In the genomic region with DNA sequence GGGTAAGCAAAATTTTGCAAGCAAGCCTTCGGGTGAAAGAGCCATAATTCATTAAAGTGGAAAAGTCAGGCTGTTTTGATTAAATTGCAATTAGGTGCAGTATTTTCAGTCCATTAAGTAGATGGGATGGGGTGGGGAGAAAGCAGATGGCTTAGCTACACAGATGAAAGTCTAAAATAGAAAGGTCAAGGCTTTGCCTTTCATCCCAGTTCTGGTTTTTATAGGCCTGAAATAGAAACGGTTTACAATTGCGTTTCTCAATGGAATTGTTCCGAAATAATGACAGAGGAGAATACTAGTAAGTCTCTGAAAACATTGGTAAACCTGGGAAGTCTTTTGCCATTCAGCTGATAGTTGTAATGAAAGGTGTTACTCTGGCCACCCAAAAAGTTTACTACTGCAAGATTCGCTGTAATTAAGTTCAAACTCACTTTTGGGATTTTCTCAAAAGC, we compare ENCODE assay signal across 10 cellular contexts. TPM values are rescaled to one million over a fixed set of nuclear protein-coding genes. Genes with fewer than 3 reads are reported as not detected.
DNase-seq lines count a peak whose midpoint lies in the region; TF ChIP-seq lines count a peak whose summit lies in the region.
"Had no signal": no experiment of that assay in that cellular context is flagged by ENCODE, and none has a peak within 500 bp of the region (broad histone marks: within the 10 kb centered on the region; RNA-seq: fewer than 3 reads in every experiment).

No MANE protein-coding gene starts in this region.

- no peak overlapping the region for H3K27ac ChIP-seq in OCI-LY1 (ENCODE audit: low read depth, low read length, poor library complexity, severe bottlenecking)

- no peak overlapping the region for H3K9ac ChIP-seq in OCI-LY1 (ENCODE audit: low read length)

- no peak overlapping the region for H3K27ac Mint-ChIP-seq in activated CD4-positive, alpha-beta T cell treated with anti-CD3 and anti-CD28 coated beads, Interleukin-2, amount 10 ng/mL, durations not matched to agents 24 days and 14 days
- H3K27ac Mint-ChIP-seq in endothelial cell (ENCODE audit: unreplicated experiment): no peak overlapping the region

- peaks cover 5% of the 10 kb centered on the region for H3K36me3 Mint-ChIP-seq in activated CD4-positive, alpha-beta T cell treated with anti-CD3 and anti-CD28 coated beads, Interleukin-2, amount 10 ng/mL, durations not matched to agents 24 days and 14 days (ENCODE audit: low read depth)
- H3K36me3 Mint-ChIP-seq in endothelial cell (ENCODE audit: low read depth, unreplicated experiment): no peaks in the 10 kb centered on the region

- H3K27me3 Mint-ChIP-seq in activated CD4-positive, alpha-beta T cell treated with anti-CD3 and anti-CD28 coated beads, Interleukin-2, amount 10 ng/mL, durations not matched to agents 24 days and 14 days: peaks cover 77% of the 10 kb centered on the region
- peaks cover 2% of the 10 kb centered on the region for H3K27me3 Mint-ChIP-seq in endothelial cell (ENCODE audit: unreplicated experiment)

- peaks cover 10% of the 10 kb centered on the region for H3K4me1 ChIP-seq in OCI-LY1 (ENCODE audit: insufficient read depth, low read length, severe bottlenecking)

- intact Hi-C loops in activated CD4-positive, alpha-beta T cell treated with anti-CD3 and anti-CD28 coated beads, Interleukin-2, amount 10 ng/mL, durations not matched to agents 24 days and 14 days (cut with micrococcal nuclease): loop anchor here (5.0 kb wide), 1 partner anchor 245 kb away; no protein-coding TSS in a partner anchor

- H3K27me3 ChIP-seq in OCI-LY1 (ENCODE audit: insufficient read depth, low read length): peaks cover 10% of the 10 kb centered on the region; the same call in 1 of the 2 replicates

- no peak for DNase-seq in activated CD4-positive, alpha-beta T cell treated with anti-CD3 and anti-CD28 coated beads, Interleukin-2, amount 10 ng/mL, durations not matched to agents 24 days and 14 days
- no peak for DNase-seq in activated CD4-positive, alpha-beta T cell treated with anti-CD3 and anti-CD28 coated beads for 48 hours
- no peak for DNase-seq in endothelial cell (ENCODE audit: low spot score)
- no peak for DNase-seq in retinal pigment epithelial cell (ENCODE audit: low read depth)
- no peak for DNase-seq in stimulated activated naive CD4-positive, alpha-beta T cell treated with Interleukin-2 at 50 U/mL for 16 hours (lab: John Stamatoyannopoulos, UW)
- no peak for DNase-seq in cerebellar cortex (ENCODE audit: low spot score)
- no peak for DNase-seq in DMS153 treated with DMSO at 0.1 percent for 48 hours (lab: John Stamatoyannopoulos, UW; ENCODE audit: unreplicated experiment)
- DNase-seq: RPMI8226; stimulated activated CD4-positive, alpha-beta T cell treated with anti-CD3 and anti-CD28 coated beads, Interleukin-1b, Interleukin-23, amount 100 ng/mL, for 48 hours had no signal

- peaks cover 9% of the 10 kb centered on the region for H3K4me1 Mint-ChIP-seq in activated CD4-positive, alpha-beta T cell treated with anti-CD3 and anti-CD28 coated beads, Interleukin-2, amount 10 ng/mL, durations not matched to agents 24 days and 14 days
- peaks cover 4% of the 10 kb centered on the region for H3K4me1 Mint-ChIP-seq in endothelial cell (ENCODE audit: unreplicated experiment)

- H3K36me3 ChIP-seq in OCI-LY1 (ENCODE audit: insufficient read depth, low read length): no peaks in the 10 kb centered on the region

- H3K4me2 ChIP-seq in OCI-LY1 (ENCODE audit: low read length): peak overlapping the region; percentile 90; the same call in 1 of the 2 replicates

- H3K4me3 ChIP-seq in OCI-LY1 (ENCODE audit: low read depth, low read length, poor library complexity, severe bottlenecking): no peak overlapping the region
- peak overlapping the region; percentile 69 for H3K4me3 ChIP-seq in retinal pigment epithelial cell (ENCODE audit: low read length)

- H3K9me2 ChIP-seq in OCI-LY1 (ENCODE audit: low read depth, low read length): no peaks in the 10 kb centered on the region

- H3F3A ChIP-seq in OCI-LY1 (ENCODE audit: insufficient read depth, low read length): no peaks in the 10 kb centered on the region; the same call in 1 of the 2 replicates

- no peaks in the 10 kb centered on the region for H3K79me2 ChIP-seq in OCI-LY1 (ENCODE audit: insufficient read depth, low read length)

- peaks cover 5% of the 10 kb centered on the region for H3K9me3 Mint-ChIP-seq in activated CD4-positive, alpha-beta T cell treated with anti-CD3 and anti-CD28 coated beads, Interleukin-2, amount 10 ng/mL, durations not matched to agents 24 days and 14 days
- no peaks in the 10 kb centered on the region for H3K9me3 Mint-ChIP-seq in endothelial cell (ENCODE audit: unreplicated experiment)

- peak overlapping the region; percentile 85 for H3K4me3 Mint-ChIP-seq in activated CD4-positive, alpha-beta T cell treated with anti-CD3 and anti-CD28 coated beads, Interleukin-2, amount 10 ng/mL, durations not matched to agents 24 days and 14 days
- peak overlapping the region; percentile 97 for H3K4me3 Mint-ChIP-seq in endothelial cell (ENCODE audit: unreplicated experiment)

- no peaks in the 10 kb centered on the region for H3K9me3 ChIP-seq in OCI-LY1 (ENCODE audit: low read length)

- no peak overlapping the region for H2AFZ ChIP-seq in OCI-LY1 (ENCODE audit: low read length)

- no peaks in the 10 kb centered on the region for H4K20me1 ChIP-seq in OCI-LY1 (ENCODE audit: insufficient read depth, low read length)

- TF ChIP-seq CTCF in OCI-LY1 (IDR thresholded peaks at IDR 0.05; ENCODE audit: low read length): no peak
- no peak for TF ChIP-seq CTCF in endothelial cell (IDR thresholded peaks at IDR 0.05; ENCODE audit: unreplicated experiment)
- TF ChIP-seq CTCF in retinal pigment epithelial cell (conservative IDR thresholded peaks at IDR 0.05; ENCODE audit: low read depth, low read length): no peak

RNA-seq across cellular contexts. Expression of a gene that starts 1.5 kb away (rescaled TPM):
- total RNA-seq in activated CD4-positive, alpha-beta T cell treated with anti-CD3 and anti-CD28 coated beads, Interleukin-2, amount 10 ng/mL, durations not matched to agents 24 days and 14 days: 0.05 TPM in 1 of 2 replicates, not detected in the other
- 0.26 TPM for total RNA-seq in endothelial cell (ENCODE audit: unreplicated experiment)
